Comparison of ENCODE assay signal across 25 cellular contexts in genomic region chr1:113439272-113439660, GRCh38.
"Had no signal": no experiment of that assay in that cellular context is flagged by ENCODE, and none has a peak within 500 bp of the region (broad histone marks: within the 10 kb centered on the region; RNA-seq: fewer than 3 reads in every experiment).

No MANE protein-coding gene starts in this region.

- H3K36me3 ChIP-seq: cardiac muscle cell, left lung, thoracic aorta, upper lobe of left lung had no signal

- H3K4me2 ChIP-seq: smooth muscle cell had no signal

- H3K27ac Mint-ChIP-seq: activated CD4-positive, alpha-beta memory T cell treated with anti-CD3 and anti-CD28 coated beads, Interleukin-2, amount 10 ng/mL, durations not matched to agents 7 days and 5 days; activated CD4-positive, alpha-beta T cell treated with anti-CD3 and anti-CD28 coated beads, Interleukin-2, amount 10 ng/mL, durations not matched to agents 24 days and 14 days; activated naive CD8-positive, alpha-beta T cell treated with anti-CD3 and anti-CD28 coated beads, Interleukin-2, amount 50 U/mL, for 24 hours; dendritic cell treated with granulocyte-macrophage colony-stimulating factor and Interleukin-4, amounts not matched to agents 40 ng/mL and 50 ng/mL, for 4 days; naive thymus-derived CD4-positive, alpha-beta T cell had no signal

- H3K27ac ChIP-seq: cardiac muscle cell, left lung, thoracic aorta, upper lobe of left lung had no signal

- H3K27me3 Mint-ChIP-seq: activated CD4-positive, alpha-beta memory T cell treated with anti-CD3 and anti-CD28 coated beads, Interleukin-2, amount 10 ng/mL, durations not matched to agents 7 days and 5 days; activated CD4-positive, alpha-beta T cell treated with anti-CD3 and anti-CD28 coated beads, Interleukin-2, amount 10 ng/mL, durations not matched to agents 24 days and 14 days; dendritic cell treated with granulocyte-macrophage colony-stimulating factor and Interleukin-4, amounts not matched to agents 40 ng/mL and 50 ng/mL, for 4 days had no signal

- H3K4me3 Mint-ChIP-seq: activated CD4-positive, alpha-beta memory T cell treated with anti-CD3 and anti-CD28 coated beads, Interleukin-2, amount 10 ng/mL, durations not matched to agents 7 days and 5 days; activated CD4-positive, alpha-beta T cell treated with anti-CD3 and anti-CD28 coated beads, Interleukin-2, amount 10 ng/mL, durations not matched to agents 24 days and 14 days; activated naive CD8-positive, alpha-beta T cell treated with anti-CD3 and anti-CD28 coated beads, Interleukin-2, amount 50 U/mL, for 24 hours; dendritic cell treated with granulocyte-macrophage colony-stimulating factor and Interleukin-4, amounts not matched to agents 40 ng/mL and 50 ng/mL, for 4 days; naive thymus-derived CD4-positive, alpha-beta T cell; neural crest cell had no signal

- DNase-seq: activated CD4-positive, alpha-beta memory T cell treated with anti-CD3 and anti-CD28 coated beads, Interleukin-2, amount 10 ng/mL, durations not matched to agents 7 days and 5 days; activated CD4-positive, alpha-beta T cell treated with anti-CD3 and anti-CD28 coated beads, Interleukin-2, amount 10 ng/mL, durations not matched to agents 24 days and 14 days; activated gamma-delta T cell; activated naive CD4-positive, alpha-beta T cell treated with anti-CD3 and anti-CD28 coated beads, Interleukin-2, amount 50 U/mL, for 16 hours; activated naive CD8-positive, alpha-beta T cell treated with anti-CD3 and anti-CD28 coated beads, Interleukin-2, amount 50 U/mL, for 24 hours; effector CD4-positive, alpha-beta T cell; erythroblast; foreskin fibroblast; left lung; naive thymus-derived CD4-positive, alpha-beta T cell; occipital lobe; posterior cingulate gyrus; stimulated activated CD4-positive, alpha-beta T cell treated with anti-CD3 and anti-CD28 coated beads, Interleukin-15, amount 100 ng/mL, for 24 hours; stimulated activated CD4-positive, alpha-beta T cell treated with anti-CD3 and anti-CD28 coated beads, Interleukin-2, amount 100 ng/mL, for 48 hours; stimulated activated naive CD4-positive, alpha-beta T cell; T1000; upper lobe of left lung had no signal

- H3K4me3 ChIP-seq: cardiac muscle cell, left lung, lung, smooth muscle cell, thoracic aorta, upper lobe of left lung had no signal

- H3K9me3 ChIP-seq: thoracic aorta had no signal

- H3K4me1 Mint-ChIP-seq: activated CD4-positive, alpha-beta memory T cell treated with anti-CD3 and anti-CD28 coated beads, Interleukin-2, amount 10 ng/mL, durations not matched to agents 7 days and 5 days; activated CD4-positive, alpha-beta T cell treated with anti-CD3 and anti-CD28 coated beads, Interleukin-2, amount 10 ng/mL, durations not matched to agents 24 days and 14 days; activated naive CD8-positive, alpha-beta T cell treated with anti-CD3 and anti-CD28 coated beads, Interleukin-2, amount 50 U/mL, for 24 hours had no signal

- ATAC-seq: activated CD4-positive, CD25-positive, alpha-beta regulatory T cell treated with anti-CD3 and anti-CD28 coated beads, Interleukin-2, amount 50 U/mL, for 24 hours; activated naive CD8-positive, alpha-beta T cell treated with anti-CD3 and anti-CD28 coated beads, Interleukin-2, amount 50 U/mL, for 24 hours; left lung; naive thymus-derived CD4-positive, alpha-beta T cell; sciatic nerve had no signal

- H3K9me3 Mint-ChIP-seq: activated CD4-positive, alpha-beta T cell treated with anti-CD3 and anti-CD28 coated beads, Interleukin-2, amount 10 ng/mL, durations not matched to agents 24 days and 14 days; neural crest cell had no signal
